In the genomic region with DNA sequence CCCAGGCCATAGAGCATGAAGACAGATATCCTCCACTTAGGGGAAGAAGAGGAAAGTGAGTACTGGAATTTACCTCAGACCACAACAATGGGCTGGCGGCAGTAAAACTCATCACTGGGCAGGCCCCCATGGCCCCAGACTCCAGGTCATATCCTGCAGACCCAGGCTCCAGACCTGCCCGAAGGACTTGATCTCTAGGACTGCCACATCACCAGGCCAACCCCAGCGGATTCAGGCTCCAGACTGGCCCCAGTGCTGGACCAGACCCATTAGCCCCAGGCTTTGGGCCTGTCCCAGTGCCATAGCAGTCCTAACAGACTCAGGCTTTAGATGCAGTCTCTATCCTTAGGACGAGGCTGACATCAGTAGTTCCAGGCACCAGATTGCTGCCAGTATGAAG, we compare ENCODE assay signal across 30 cellular contexts.
"Had no signal": no experiment of that assay in that cellular context is flagged by ENCODE, and none has a peak within 500 bp of the region (broad histone marks: within the 10 kb centered on the region; RNA-seq: fewer than 3 reads in every experiment).

No MANE protein-coding gene starts in this region.

- H3K27me3 ChIP-seq: neutrophil, ovary, right lobe of liver, sigmoid colon, suprapubic skin, testis, tibial artery, transverse colon, upper lobe of right lung had no signal

- H3K4me1 Mint-ChIP-seq: naive B cell; naive thymus-derived CD8-positive, alpha-beta T cell; nephron progenitor cell; neural crest cell; stimulated activated memory B cell treated with anti-CD40 and anti-IgM and Interleukin-4, amounts not matched to agents 10 μg/mL and 1 μg/mL and 100 μg/mL, for 72 hours; stimulated activated naive CD8-positive, alpha-beta T cell treated with anti-CD3 and anti-CD28 coated beads, Interleukin-15, amount 100 ng/mL, for 72 hours had no signal

- FAIRE-seq: small intestine had no signal

- DNase-seq: naive B cell; naive thymus-derived CD8-positive, alpha-beta T cell; nephron progenitor cell; occipital lobe; ovary; psoas muscle; sigmoid colon; small intestine; stimulated activated CD4-positive, alpha-beta T cell treated with anti-CD3 and anti-CD28 coated beads, Interleukin-15, amount 100 ng/mL, for 24 hours; stimulated activated CD4-positive, alpha-beta T cell treated with anti-CD3 and anti-CD28 coated beads, Interleukin-2, amount 100 ng/mL, for 24 hours; stimulated activated CD4-positive, alpha-beta T cell treated with anti-CD3 and anti-CD28 coated beads, Interleukin-2, amount 100 ng/mL, for 48 hours; stimulated activated CD4-positive, alpha-beta T cell treated with anti-CD3 and anti-CD28 coated beads, Interleukin-4, amount 100 ng/mL, for 4 hours; stimulated activated CD8-positive, alpha-beta memory T cell treated with anti-CD3 and anti-CD28 coated beads, Interleukin-4, amount 100 ng/mL, for 48 hours; stimulated activated naive CD4-positive, alpha-beta T cell; stimulated activated naive CD8-positive, alpha-beta T cell treated with anti-CD3 and anti-CD28 coated beads, Interleukin-15, amount 100 ng/mL, for 72 hours; stimulated activated naive CD8-positive, alpha-beta T cell treated with anti-CD3 and anti-CD28 coated beads, Interleukin-15, Interleukin-2, amounts not matched to agents 100 U/mL and 50 U/mL, for 24 hours; substantia nigra; testis; tibial artery; transverse colon; upper lobe of right lung had no signal

- H3K36me3 ChIP-seq: neutrophil, ovary, right lobe of liver, sigmoid colon, suprapubic skin, tibial artery, transverse colon, upper lobe of right lung had no signal

- ATAC-seq: naive thymus-derived CD8-positive, alpha-beta T cell; psoas muscle; right cardiac atrium; stimulated activated memory B cell treated with anti-CD40 and anti-IgM and Interleukin-4, amounts not matched to agents 10 μg/mL and 1 μg/mL and 100 μg/mL, for 72 hours; stimulated activated naive CD8-positive, alpha-beta T cell treated with anti-CD3 and anti-CD28 coated beads, Interleukin-15, amount 100 ng/mL, for 72 hours; stimulated activated naive CD8-positive, alpha-beta T cell treated with anti-CD3 and anti-CD28 coated beads, Interleukin-15, Interleukin-2, amounts not matched to agents 100 U/mL and 50 U/mL, for 24 hours; upper lobe of right lung had no signal

- H3K9me3 Mint-ChIP-seq: natural killer cell treated with Interleukin-12 subunit alpha and Interleukin-12 subunit beta and Interleukin-15 and Interleukin-18, amount 100 ng/mL, for 72 hours; stimulated activated memory B cell treated with anti-CD40 and anti-IgM and Interleukin-4, amounts not matched to agents 10 μg/mL and 1 μg/mL and 100 μg/mL, for 72 hours; stimulated activated naive CD8-positive, alpha-beta T cell treated with anti-CD3 and anti-CD28 coated beads, Interleukin-15, amount 100 ng/mL, for 72 hours had no signal

- H3K27me3 Mint-ChIP-seq: naive B cell; naive thymus-derived CD8-positive, alpha-beta T cell; progenitor cell of endocrine pancreas; stimulated activated memory B cell treated with anti-CD40 and anti-IgM and Interleukin-4, amounts not matched to agents 10 μg/mL and 1 μg/mL and 100 μg/mL, for 72 hours; stimulated activated naive CD8-positive, alpha-beta T cell treated with anti-CD3 and anti-CD28 coated beads, Interleukin-15, amount 100 ng/mL, for 72 hours; type B pancreatic cell had no signal

- H3K27ac Mint-ChIP-seq: naive B cell; naive thymus-derived CD8-positive, alpha-beta T cell; natural killer cell treated with Interleukin-12 subunit alpha and Interleukin-12 subunit beta and Interleukin-15 and Interleukin-18, amount 100 ng/mL, for 72 hours; nephron progenitor cell; progenitor cell of endocrine pancreas; stimulated activated memory B cell treated with anti-CD40 and anti-IgM and Interleukin-4, amounts not matched to agents 10 μg/mL and 1 μg/mL and 100 μg/mL, for 72 hours; stimulated activated naive CD8-positive, alpha-beta T cell treated with anti-CD3 and anti-CD28 coated beads, Interleukin-15, amount 100 ng/mL, for 72 hours; type B pancreatic cell had no signal

- H3K36me3 Mint-ChIP-seq: naive B cell; naive thymus-derived CD8-positive, alpha-beta T cell; natural killer cell treated with Interleukin-12 subunit alpha and Interleukin-12 subunit beta and Interleukin-15 and Interleukin-18, amount 100 ng/mL, for 72 hours; stimulated activated memory B cell treated with anti-CD40 and anti-IgM and Interleukin-4, amounts not matched to agents 10 μg/mL and 1 μg/mL and 100 μg/mL, for 72 hours; type B pancreatic cell had no signal

- H3K4me3 ChIP-seq: ovary, psoas muscle, right lobe of liver, sigmoid colon, suprapubic skin, testis, tibial artery, transverse colon, upper lobe of right lung had no signal

- H3K4me3 Mint-ChIP-seq: naive B cell; naive thymus-derived CD8-positive, alpha-beta T cell; natural killer cell treated with Interleukin-12 subunit alpha and Interleukin-12 subunit beta and Interleukin-15 and Interleukin-18, amount 100 ng/mL, for 72 hours; nephron progenitor cell; neural crest cell; stimulated activated memory B cell treated with anti-CD40 and anti-IgM and Interleukin-4, amounts not matched to agents 10 μg/mL and 1 μg/mL and 100 μg/mL, for 72 hours; stimulated activated naive CD8-positive, alpha-beta T cell treated with anti-CD3 and anti-CD28 coated beads, Interleukin-15, amount 100 ng/mL, for 72 hours; type B pancreatic cell had no signal
